In the genomic region with DNA sequence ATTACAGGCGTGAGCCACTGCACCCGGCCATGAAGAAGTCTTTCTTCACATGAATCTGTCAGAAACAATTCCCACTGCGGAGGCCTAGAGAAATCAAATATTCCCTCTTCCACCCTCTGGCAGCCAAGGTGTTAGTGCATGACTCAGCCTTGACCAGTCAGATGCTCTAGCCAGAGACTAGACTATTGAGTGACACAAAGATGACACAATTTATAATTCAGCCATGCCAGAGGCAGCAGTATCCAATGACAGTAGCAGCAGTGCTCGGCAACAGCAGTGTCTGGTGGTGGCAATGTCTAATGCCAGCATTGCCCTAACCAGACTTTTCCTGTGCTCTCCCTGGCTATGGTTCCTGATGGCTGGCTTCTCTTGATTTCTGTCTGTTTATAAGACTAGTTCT, we compare ENCODE assay signal across 15 cellular contexts. TPM values are rescaled to one million over a fixed set of nuclear protein-coding genes. Genes with fewer than 3 reads are reported as not detected.
DNase-seq lines count a peak whose midpoint lies in the region; ATAC-seq, FAIRE-seq and TF ChIP-seq lines count a peak whose summit lies in the region.
"Had no signal": no experiment of that assay in that cellular context is flagged by ENCODE, and none has a peak within 500 bp of the region (broad histone marks: within the 10 kb centered on the region; RNA-seq: fewer than 3 reads in every experiment).

No MANE protein-coding gene starts in this region.

- DNase-seq in DMS53 (lab: John Stamatoyannopoulos, UW) (peak; percentile 62), HTR-8/SVneo (ENCODE audit: insufficient read length, low spot score) (peak; percentile 66), SW480 (ENCODE audit: low spot score) (peak; percentile 41), HepG2 (ENCODE audit: low spot score) (peak; percentile 13), COR-L47 (lab: John Stamatoyannopoulos, UW) (no peak), tibial artery (no peak)
- no peak for DNase-seq in natural killer cell treated with Interleukin-12 subunit alpha and Interleukin-12 subunit beta and Interleukin-15 and Interleukin-18, amount 100 ng/mL, for 72 hours (ENCODE audit: low spot score)
- DNase-seq in activated naive CD4-positive, alpha-beta T cell treated with anti-CD3 and anti-CD28 coated beads for 36 hours = no peak
- DNase-seq: activated gamma-delta T cell, Caco-2, kidney, T-cell had no signal

- TF ChIP-seq RAD21 in HepG2 (CRISPR knock-in tag; IDR thresholded peaks at IDR 0.05) = no peak

- FAIRE-seq in HTR-8/SVneo (lab: Jason Lieb, UNC) (peak; percentile 31), HepG2 (lab: Jason Lieb, UNC) (no peak)
- FAIRE-seq: GM12878, kidney had no signal

- intact Hi-C loops in HepG2 (cut with micrococcal nuclease; ENCODE audit: unreplicated experiment) (no loop called here), tibial artery (cut with DNase I; ENCODE audit: low total_unique reads) (no loop called here)
- intact Hi-C loops in activated naive CD4-positive, alpha-beta T cell treated with anti-CD3 and anti-CD28 coated beads for 36 hours (cut with micrococcal nuclease) = no loop called here

- peak; percentile 54 for ATAC-seq in HepG2
- no peak for ATAC-seq in natural killer cell treated with Interleukin-12 subunit alpha and Interleukin-12 subunit beta and Interleukin-15 and Interleukin-18, amount 100 ng/mL, for 72 hours
- ATAC-seq: GM12878; stimulated activated memory B cell treated with anti-CD40 and anti-IgM and Interleukin-4, amounts not matched to agents 10 μg/mL and 1 μg/mL and 100 μg/mL, for 72 hours; T-cell had no signal

- H3K27ac Mint-ChIP-seq in natural killer cell treated with Interleukin-12 subunit alpha and Interleukin-12 subunit beta and Interleukin-15 and Interleukin-18, amount 100 ng/mL, for 72 hours = no peak overlapping the region
- no peak overlapping the region for H3K27ac Mint-ChIP-seq in activated naive CD4-positive, alpha-beta T cell treated with anti-CD3 and anti-CD28 coated beads for 36 hours
- H3K27ac Mint-ChIP-seq: T-cell had no signal

- peaks cover 7 to 9% of the 10 kb centered on the region in 2 donors for H3K4me1 Mint-ChIP-seq in natural killer cell treated with Interleukin-12 subunit alpha and Interleukin-12 subunit beta and Interleukin-15 and Interleukin-18, amount 100 ng/mL, for 72 hours (ENCODE audit: low read depth in 2 of 2)
- H3K4me1 Mint-ChIP-seq in activated naive CD4-positive, alpha-beta T cell treated with anti-CD3 and anti-CD28 coated beads for 36 hours (ENCODE audit: low read depth) = peaks cover 9% of the 10 kb centered on the region

- no peaks in the 10 kb centered on the region for H3K36me3 Mint-ChIP-seq in natural killer cell treated with Interleukin-12 subunit alpha and Interleukin-12 subunit beta and Interleukin-15 and Interleukin-18, amount 100 ng/mL, for 72 hours
- no peaks in the 10 kb centered on the region for H3K36me3 Mint-ChIP-seq in activated naive CD4-positive, alpha-beta T cell treated with anti-CD3 and anti-CD28 coated beads for 36 hours (ENCODE audit: low read depth)
- H3K36me3 Mint-ChIP-seq: stimulated activated memory B cell treated with anti-CD40 and anti-IgM and Interleukin-4, amounts not matched to agents 10 μg/mL and 1 μg/mL and 100 μg/mL, for 72 hours; T-cell had no signal

- H3K36me3 ChIP-seq in HepG2 (replicated peaks in 1 of 2; ENCODE audit: control insufficient read depth in 1 of 2, insufficient read depth in 2 of 2, low read length in 2 of 2) = no peaks in the 10 kb centered on the region
- no peaks in the 10 kb centered on the region for H3K36me3 ChIP-seq in tibial artery

- in situ Hi-C loops in HepG2 (cut with HindIII; ENCODE audit: extremely low pct_ligation_motif_present, low pct_unique_long_range_greater_than_20kb) = no loop called here

- no peak overlapping the region for H2AFZ ChIP-seq in HepG2 (ENCODE audit: low read length)

- TF ChIP-seq POLR2A in HepG2 (IDR thresholded peaks at IDR 0.05; ENCODE audit: insufficient read depth in 1 of 2, low read depth in 2 of 2, low read length in 2 of 2) = no peak

- POLR2A ChIA-PET in HepG2 (lab: Yijun Ruan, JAX) = no interaction called here

- H3K9me3 ChIP-seq in HepG2 (ENCODE audit: low read length) (no peaks in the 10 kb centered on the region), tibial artery (no peaks in the 10 kb centered on the region)

- no peaks in the 10 kb centered on the region for H4K20me1 ChIP-seq in HepG2 (ENCODE audit: insufficient read depth, low read length)

- peaks cover 0 to 8% of the 10 kb centered on the region in 2 donors for H3K27me3 Mint-ChIP-seq in natural killer cell treated with Interleukin-12 subunit alpha and Interleukin-12 subunit beta and Interleukin-15 and Interleukin-18, amount 100 ng/mL, for 72 hours
- H3K27me3 Mint-ChIP-seq in activated naive CD4-positive, alpha-beta T cell treated with anti-CD3 and anti-CD28 coated beads for 36 hours (ENCODE audit: low read depth) = no peaks in the 10 kb centered on the region
- H3K27me3 Mint-ChIP-seq: stimulated activated memory B cell treated with anti-CD40 and anti-IgM and Interleukin-4, amounts not matched to agents 10 μg/mL and 1 μg/mL and 100 μg/mL, for 72 hours had no signal

- H3K27me3 ChIP-seq in HepG2 (ENCODE audit: control insufficient read depth in 1 of 2, insufficient read depth in 2 of 2, low read length in 2 of 2) (no peaks in the 10 kb centered on the region), tibial artery (peaks cover 0 to 9% of the 10 kb centered on the region in 2 donors)

- H3K4me2 ChIP-seq in HepG2 (ENCODE audit: low read depth, low read length) = no peak overlapping the region

- no peaks in the 10 kb centered on the region for H3K9me3 Mint-ChIP-seq in natural killer cell treated with Interleukin-12 subunit alpha and Interleukin-12 subunit beta and Interleukin-15 and Interleukin-18, amount 100 ng/mL, for 72 hours
- H3K9me3 Mint-ChIP-seq in activated naive CD4-positive, alpha-beta T cell treated with anti-CD3 and anti-CD28 coated beads for 36 hours = no peaks in the 10 kb centered on the region
- H3K9me3 Mint-ChIP-seq: stimulated activated memory B cell treated with anti-CD40 and anti-IgM and Interleukin-4, amounts not matched to agents 10 μg/mL and 1 μg/mL and 100 μg/mL, for 72 hours; T-cell had no signal

- TF ChIP-seq CTCF in HepG2 (CRISPR knock-in tag; IDR thresholded peaks at IDR 0.05) (no peak), tibial artery (IDR thresholded peaks at IDR 0.05) (no peak)

- 37% methylated on average over 4 of the region's 4 CpGs for WGBS in HepG2 (ENCODE audit: low lambda C conversion rate)

- peaks cover 8% of the 10 kb centered on the region; the same call in 1 of the 2 replicates for H3K4me1 ChIP-seq in HepG2 (ENCODE audit: insufficient read depth, low read length)
- H3K4me1 ChIP-seq in tibial artery = no peaks in the 10 kb centered on the region
- H3K4me1 ChIP-seq: Caco-2 had no signal

- BruUV-seq in HepG2 (replicated peaks; lab: Mats Ljungman, UMichigan) = no TSS peak

- TF ChIP-seq EP300 in HepG2 (IDR thresholded peaks at IDR 0.05; ENCODE audit: low read depth in 2 of 2, low read length in 2 of 2) (no peak), HepG2 (CRISPR knock-in tag; IDR thresholded peaks at IDR 0.05; ENCODE audit: borderline replicate concordance) (no peak)

- H3K4me3 Mint-ChIP-seq in natural killer cell treated with Interleukin-12 subunit alpha and Interleukin-12 subunit beta and Interleukin-15 and Interleukin-18, amount 100 ng/mL, for 72 hours = no peak overlapping the region
- no peak overlapping the region for H3K4me3 Mint-ChIP-seq in activated naive CD4-positive, alpha-beta T cell treated with anti-CD3 and anti-CD28 coated beads for 36 hours
- H3K4me3 Mint-ChIP-seq: stimulated activated memory B cell treated with anti-CD40 and anti-IgM and Interleukin-4, amounts not matched to agents 10 μg/mL and 1 μg/mL and 100 μg/mL, for 72 hours; T-cell had no signal

- H3K9ac ChIP-seq in HepG2 (ENCODE audit: insufficient read depth, low read depth, low read length) = no peak overlapping the region

- H3K27ac ChIP-seq in HepG2 (ENCODE audit: extremely low read length, insufficient read depth, low read length) (no peak overlapping the region), tibial artery (no peak overlapping the region)

- CTCF ChIA-PET in HepG2 (lab: Yijun Ruan, JAX; ENCODE audit: low intra/inter-chr PET ratio, low total read pairs) = no interaction called here
- CTCF ChIA-PET in activated naive CD4-positive, alpha-beta T cell treated with anti-CD3 and anti-CD28 coated beads for 36 hours (lab: Charles Lee) = no interaction called here

- H3K79me2 ChIP-seq in HepG2 (ENCODE audit: insufficient read depth, low read length) = no peaks in the 10 kb centered on the region

- H3K4me3 ChIP-seq in HepG2 (replicated peaks in 1 of 3; ENCODE audit: insufficient read depth in 1 of 3, low read depth in 2 of 3, low read length in 3 of 3) (no peak overlapping the region), tibial artery (no peak overlapping the region)
- H3K4me3 ChIP-seq: GM12878 had no signal

RNA-seq across cellular contexts. Expression of gene CTXND2, which starts 8.7 kb away (rescaled TPM):
- total RNA-seq in HepG2 (2016; rRNA removed; fragmentation: Illumina TruSeq; extraction: Trizol) = not detected in 2 replicates
- not detected in 2 replicates for total RNA-seq in HepG2 (2016; cell fraction: cytosol; rRNA removed; fragmentation: Illumina TruSeq; extraction: Trizol; ENCODE audit: low read depth)
- not detected in 2 replicates for total RNA-seq in HepG2 (2016; cell fraction: insoluble cytoplasmic fraction; rRNA removed; fragmentation: Illumina TruSeq; extraction: Trizol)
- total RNA-seq in HepG2 (2016; cell fraction: membrane; rRNA removed; fragmentation: Illumina TruSeq; extraction: Trizol) = not detected in 2 replicates
- total RNA-seq in HepG2 (2016; cell fraction: nucleus; rRNA removed; fragmentation: Illumina TruSeq; extraction: Trizol) = not detected in 2 replicates
- polyA plus RNA-seq in HepG2 (2011; rRNA removed) = not detected in 2 replicates
- polyA plus RNA-seq in HepG2 (2011; cell fraction: cytosol; rRNA removed) = not detected in 2 replicates
- polyA plus RNA-seq in HepG2 (2011; cell fraction: nucleus; rRNA removed) = not detected in 2 replicates
- polyA plus RNA-seq in HepG2 (2012) = not detected in 2 replicates
- not detected in 2 replicates for polyA plus RNA-seq in HepG2 (2016; cell fraction: cytosol; fragmentation: Illumina TruSeq; extraction: Trizol; ENCODE audit: low read depth)
- polyA plus RNA-seq in HepG2 (2016; cell fraction: insoluble cytoplasmic fraction; fragmentation: Illumina TruSeq; extraction: Trizol; ENCODE audit: low read depth) = not detected in 2 replicates
- not detected in 2 replicates for polyA plus RNA-seq in HepG2 (2016; cell fraction: membrane; fragmentation: Illumina TruSeq; extraction: Trizol; ENCODE audit: low read depth)
- polyA plus RNA-seq in HepG2 (2016; cell fraction: nucleus; fragmentation: Illumina TruSeq; extraction: Trizol; ENCODE audit: insufficient read depth, low read depth) = not detected in 2 replicates
- polyA minus RNA-seq in HepG2 (2011; rRNA and poly(A)+ RNA removed; ENCODE audit: low replicate concordance) = not detected in 2 replicates
- polyA minus RNA-seq in HepG2 (2011; cell fraction: cytosol; rRNA and poly(A)+ RNA removed) = not detected in 2 replicates
- not detected in 2 replicates for polyA minus RNA-seq in HepG2 (2011; cell fraction: nucleus; rRNA and poly(A)+ RNA removed)
- not detected for total RNA-seq in natural killer cell treated with Interleukin-12 subunit alpha and Interleukin-12 subunit beta and Interleukin-15 and Interleukin-18, amount 100 ng/mL, for 72 hours
- not detected for total RNA-seq in activated naive CD4-positive, alpha-beta T cell treated with anti-CD3 and anti-CD28 coated beads for 36 hours
- total RNA-seq: Caco-2, cerebellum, GM12878, kidney, T-cell had no signal
- polyA plus RNA-seq: GM12878 had no signal

RNA-seq across cellular contexts. Expression of gene ARNT, which starts 19.2 kb away (rescaled TPM):
- total RNA-seq in HepG2 (2016; rRNA removed; fragmentation: Illumina TruSeq; extraction: Trizol) = 17.6 and 17.8 TPM in 2 replicates
- total RNA-seq in HepG2 (2016; cell fraction: cytosol; rRNA removed; fragmentation: Illumina TruSeq; extraction: Trizol; ENCODE audit: low read depth) = 3.0 and 3.1 TPM in 2 replicates
- 16.0 and 17.6 TPM in 2 replicates for total RNA-seq in HepG2 (2016; cell fraction: insoluble cytoplasmic fraction; rRNA removed; fragmentation: Illumina TruSeq; extraction: Trizol)
- 10.2 and 10.5 TPM in 2 replicates for total RNA-seq in HepG2 (2016; cell fraction: membrane; rRNA removed; fragmentation: Illumina TruSeq; extraction: Trizol)
- total RNA-seq in HepG2 (2016; cell fraction: nucleus; rRNA removed; fragmentation: Illumina TruSeq; extraction: Trizol) = 22.3 and 22.5 TPM in 2 replicates
- 24.1 and 25.9 TPM in 2 replicates for polyA plus RNA-seq in HepG2 (2011; rRNA removed)
- polyA plus RNA-seq in HepG2 (2011; cell fraction: cytosol; rRNA removed) = 12.5 and 14.3 TPM in 2 replicates
- polyA plus RNA-seq in HepG2 (2011; cell fraction: nucleus; rRNA removed) = 44.0 and 50.3 TPM in 2 replicates
- polyA plus RNA-seq in HepG2 (2012) = 19.3 and 23.7 TPM in 2 replicates
- 1.8 and 2.1 TPM in 2 replicates for polyA plus RNA-seq in HepG2 (2016; cell fraction: cytosol; fragmentation: Illumina TruSeq; extraction: Trizol; ENCODE audit: low read depth)
- polyA plus RNA-seq in HepG2 (2016; cell fraction: insoluble cytoplasmic fraction; fragmentation: Illumina TruSeq; extraction: Trizol; ENCODE audit: low read depth) = 14.9 and 18.1 TPM in 2 replicates
- polyA plus RNA-seq in HepG2 (2016; cell fraction: membrane; fragmentation: Illumina TruSeq; extraction: Trizol; ENCODE audit: low read depth) = 4.3 and 5.6 TPM in 2 replicates
- 21.2 and 22.9 TPM in 2 replicates for polyA plus RNA-seq in HepG2 (2016; cell fraction: nucleus; fragmentation: Illumina TruSeq; extraction: Trizol; ENCODE audit: insufficient read depth, low read depth)
- 36.2 and 55.5 TPM in 2 replicates for polyA minus RNA-seq in HepG2 (2011; rRNA and poly(A)+ RNA removed; ENCODE audit: low replicate concordance)
- polyA minus RNA-seq in HepG2 (2011; cell fraction: cytosol; rRNA and poly(A)+ RNA removed) = 10.6 and 15.0 TPM in 2 replicates
- polyA minus RNA-seq in HepG2 (2011; cell fraction: nucleus; rRNA and poly(A)+ RNA removed) = 46.4 and 62.3 TPM in 2 replicates
- 10 to 100 TPM; 38.5 to 40.0 TPM for total RNA-seq in natural killer cell treated with Interleukin-12 subunit alpha and Interleukin-12 subunit beta and Interleukin-15 and Interleukin-18, amount 100 ng/mL, for 72 hours
- 10 to 100 TPM; 28.8 to 28.9 TPM for total RNA-seq in activated naive CD4-positive, alpha-beta T cell treated with anti-CD3 and anti-CD28 coated beads for 36 hours

RNA-seq across cellular contexts. Expression of gene SETDB1, which starts 30.5 kb away (rescaled TPM):
- total RNA-seq in HepG2 (2016; rRNA removed; fragmentation: Illumina TruSeq; extraction: Trizol) = 31.0 and 34.6 TPM in 2 replicates
- total RNA-seq in HepG2 (2016; cell fraction: cytosol; rRNA removed; fragmentation: Illumina TruSeq; extraction: Trizol; ENCODE audit: low read depth) = 8.2 and 9.2 TPM in 2 replicates
- total RNA-seq in HepG2 (2016; cell fraction: insoluble cytoplasmic fraction; rRNA removed; fragmentation: Illumina TruSeq; extraction: Trizol) = 32.1 and 33.4 TPM in 2 replicates
- total RNA-seq in HepG2 (2016; cell fraction: membrane; rRNA removed; fragmentation: Illumina TruSeq; extraction: Trizol) = 11.8 and 12.8 TPM in 2 replicates
- total RNA-seq in HepG2 (2016; cell fraction: nucleus; rRNA removed; fragmentation: Illumina TruSeq; extraction: Trizol) = 27.2 and 30.3 TPM in 2 replicates
- 30.1 and 33.1 TPM in 2 replicates for polyA plus RNA-seq in HepG2 (2011; rRNA removed)
- 15.2 and 18.5 TPM in 2 replicates for polyA plus RNA-seq in HepG2 (2011; cell fraction: cytosol; rRNA removed)
- 43.9 and 48.6 TPM in 2 replicates for polyA plus RNA-seq in HepG2 (2011; cell fraction: nucleus; rRNA removed)
- 26.3 and 29.9 TPM in 2 replicates for polyA plus RNA-seq in HepG2 (2012)
- polyA plus RNA-seq in HepG2 (2016; cell fraction: cytosol; fragmentation: Illumina TruSeq; extraction: Trizol; ENCODE audit: low read depth) = 2.5 TPM in 2 replicates
- polyA plus RNA-seq in HepG2 (2016; cell fraction: insoluble cytoplasmic fraction; fragmentation: Illumina TruSeq; extraction: Trizol; ENCODE audit: low read depth) = 17.6 and 20.4 TPM in 2 replicates
- polyA plus RNA-seq in HepG2 (2016; cell fraction: membrane; fragmentation: Illumina TruSeq; extraction: Trizol; ENCODE audit: low read depth) = 4.2 and 4.3 TPM in 2 replicates
- polyA plus RNA-seq in HepG2 (2016; cell fraction: nucleus; fragmentation: Illumina TruSeq; extraction: Trizol; ENCODE audit: insufficient read depth, low read depth) = 53.3 and 55.8 TPM in 2 replicates
- 37.4 and 74.1 TPM in 2 replicates for polyA minus RNA-seq in HepG2 (2011; rRNA and poly(A)+ RNA removed; ENCODE audit: low replicate concordance)
- polyA minus RNA-seq in HepG2 (2011; cell fraction: cytosol; rRNA and poly(A)+ RNA removed) = 22.7 and 23.2 TPM in 2 replicates
- 59.4 and 70.0 TPM in 2 replicates for polyA minus RNA-seq in HepG2 (2011; cell fraction: nucleus; rRNA and poly(A)+ RNA removed)
- 10 to 100 TPM; 57.8 to 73.6 TPM for total RNA-seq in natural killer cell treated with Interleukin-12 subunit alpha and Interleukin-12 subunit beta and Interleukin-15 and Interleukin-18, amount 100 ng/mL, for 72 hours
- 10 to 100 TPM; 40.4 to 44.7 TPM for total RNA-seq in activated naive CD4-positive, alpha-beta T cell treated with anti-CD3 and anti-CD28 coated beads for 36 hours

Comparison
In these comparisons a context has a peak if more than half of its experiments do, and no peak if none do; other contexts are left out.
1. DNase-seq: peak in DMS53 (single experiment), HTR-8/SVneo (single experiment), SW480 (single experiment) and HepG2 (single experiment); none in natural killer cell treated with Interleukin-12 subunit alpha and Interleukin-12 subunit beta and Interleukin-15 and Interleukin-18, amount 100 ng/mL, for 72 hours (single experiment), COR-L47 (single experiment), tibial artery (0 of 2) and activated naive CD4-positive, alpha-beta T cell treated with anti-CD3 and anti-CD28 coated beads for 36 hours (single experiment).